Comparison of ENCODE assay signal across 16 cellular contexts in genomic region chr11:116059909-116060308, GRCh38.
DNase-seq lines count a peak whose midpoint lies in the region; ATAC-seq and TF ChIP-seq lines count a peak whose summit lies in the region.
"Had no signal": no experiment of that assay in that cellular context is flagged by ENCODE, and none has a peak within 500 bp of the region (broad histone marks: within the 10 kb centered on the region; RNA-seq: fewer than 3 reads in every experiment).

No MANE protein-coding gene starts in this region.

- dilution Hi-C loops in IMR-90 (cut with HindIII; ENCODE audit: low sequenced_read_pairs, unreplicated experiment), result no loop called here

- POLR2A ChIA-PET in IMR-90 (lab: Charles Lee; ENCODE audit: unreplicated experiment) (no interaction called here), SK-N-SH (lab: Yijun Ruan, JAX) (no interaction called here)

- H3K4me1 ChIP-seq in IMR-90 (ENCODE audit: control insufficient read depth, insufficient read depth, low read length) (no peaks in the 10 kb centered on the region), mesendoderm (ENCODE audit: control insufficient read depth, low read depth, low read length) (peaks cover 9% of the 10 kb centered on the region), SK-N-SH (ENCODE audit: control insufficient read depth in 1 of 2, insufficient read depth in 2 of 2, low read depth in 1 of 2, low read length in 1 of 2) (peaks cover 0 to 43% of the 10 kb centered on the region in 2 experiments; a peak in 2 of 4 replicates)
- no peaks in the 10 kb centered on the region for H3K4me1 ChIP-seq in effector memory CD4-positive, alpha-beta T cell (ENCODE audit: control insufficient read depth, insufficient read depth, low read length, poor library complexity, severe bottlenecking)
- H3K4me1 ChIP-seq: SJCRH30 had no signal

- H2BK120ac ChIP-seq in IMR-90 (ENCODE audit: low read depth, low read length) (no peak overlapping the region), mesendoderm (ENCODE audit: low read depth, low read length) (no peak overlapping the region)

- H3K9me2 ChIP-seq in SK-N-SH, result no peaks in the 10 kb centered on the region

- BruUV-seq in IMR-90 (replicated peaks; lab: Mats Ljungman, UMichigan), result no TSS peak

- H2BK5ac ChIP-seq in IMR-90 (ENCODE audit: low read depth, low read length, poor library complexity, severe bottlenecking) (no peak overlapping the region), mesendoderm (ENCODE audit: low read length) (no peak overlapping the region)

- H4K8ac ChIP-seq in IMR-90 (ENCODE audit: low read depth in 2 of 2, low read length in 2 of 2) (no peak overlapping the region), mesendoderm (ENCODE audit: low read depth, low read length) (no peak overlapping the region)

- intact Hi-C loops in IMR-90 (cut with micrococcal nuclease), result no loop called here

- WGBS in IMR-90 (ENCODE audit: extremely low coverage in 2 of 2, insufficient read length in 1 of 2), 2 experiments, result 27% methylated on average over 2 of the region's 2 CpGs; no CpG with 5 or more reads in 1 of the 2 experiments
- no CpG with 5 or more reads among the region's 2 CpGs for WGBS in mesendoderm (ENCODE audit: extremely low coverage, insufficient coverage, low lambda C conversion rate)
- WGBS in SK-N-SH (ENCODE audit: low lambda C conversion rate), result 50% methylated on average over 2 of the region's 2 CpGs

- H3K9ac ChIP-seq in IMR-90 (ENCODE audit: low read depth, low read length) (no peak overlapping the region), mesendoderm (ENCODE audit: low read length) (no peak overlapping the region), SK-N-SH (no peak overlapping the region)

- no peak for TF ChIP-seq CTCF in IMR-90 (conservative IDR thresholded peaks at IDR 0.05; ENCODE audit: low read depth, low read length)
- TF ChIP-seq CTCF in SK-N-SH (IDR thresholded peaks at IDR 0.05), result no peak

- H4K5ac ChIP-seq in IMR-90 (ENCODE audit: low read depth, low read length) (no peak overlapping the region), mesendoderm (ENCODE audit: low read length) (no peak overlapping the region)

- DNase-seq in DMS53 treated with DMSO at 0.1 percent for 48 hours (lab: John Stamatoyannopoulos, UW; ENCODE audit: unreplicated experiment), result peak; percentile 69
- DNase-seq in IMR-90, result no peak
- DNase-seq in NCI-H69 (lab: John Stamatoyannopoulos, UW), result peak; percentile 30
- no peak for DNase-seq in mesendoderm
- DNase-seq in mucosa of gallbladder (ENCODE audit: low spot score), result no peak
- no peak for DNase-seq in SK-N-SH
- DNase-seq in effector memory CD4-positive, alpha-beta T cell, result no peak
- DNase-seq: CD4-positive, CD25-positive, alpha-beta regulatory T cell; GOT3; Kasumi-1; NCI-H187; NCI-H2107; NCI-H345; OCI-M1; SJCRH30; T-helper 1 cell had no signal

- H3K9me3 ChIP-seq in IMR-90 (ENCODE audit: control insufficient read depth, insufficient read depth, low read length), result no peaks in the 10 kb centered on the region
- no peaks in the 10 kb centered on the region for H3K9me3 ChIP-seq in SK-N-SH
- H3K9me3 ChIP-seq in effector memory CD4-positive, alpha-beta T cell (ENCODE audit: control insufficient read depth, low read length), result no peaks in the 10 kb centered on the region
- H3K9me3 ChIP-seq: SJCRH30 had no signal

- no peak for TF ChIP-seq RAD21 in IMR-90 (IDR thresholded peaks at IDR 0.05; ENCODE audit: low read length)
- no peak for TF ChIP-seq RAD21 in SK-N-SH (IDR thresholded peaks at IDR 0.05; ENCODE audit: low read length)

- H3K79me1 ChIP-seq in IMR-90 (ENCODE audit: low read depth in 1 of 2, low read length in 2 of 2) (no peaks in the 10 kb centered on the region), mesendoderm (ENCODE audit: low read length) (no peaks in the 10 kb centered on the region)

- H3K4me3 ChIP-seq in IMR-90 (ENCODE audit: insufficient read depth, low read depth, low read length), result no peak overlapping the region
- H3K4me3 ChIP-seq in mesendoderm (ENCODE audit: low read length), result no peak overlapping the region
- H3K4me3 ChIP-seq in SK-N-SH (ENCODE audit: low read depth in 2 of 2, low read length in 1 of 2), result no peak overlapping the region
- no peak overlapping the region for H3K4me3 ChIP-seq in effector memory CD4-positive, alpha-beta T cell (ENCODE audit: insufficient read depth, low read depth, low read length, poor library complexity, severe bottlenecking)
- H3K4me3 ChIP-seq: SJCRH30 had no signal

- no peak for TF ChIP-seq POLR2A in IMR-90 (IDR thresholded peaks at IDR 0.05; ENCODE audit: low read depth, low read length)

- H3K56ac ChIP-seq in IMR-90 (ENCODE audit: extremely low read depth, insufficient read depth, low read length) (no peak overlapping the region), mesendoderm (ENCODE audit: low read length) (peak overlapping the region; percentile 39)

- H4K91ac ChIP-seq in IMR-90 (ENCODE audit: insufficient read depth, low read depth, low read length), result no peak overlapping the region

- H2AFZ ChIP-seq in IMR-90 (replicated peaks; ENCODE audit: low read length, poor library complexity) (no peak overlapping the region), SK-N-SH (ENCODE audit: low read depth) (no peak overlapping the region)

- H3K4ac ChIP-seq in IMR-90 (ENCODE audit: low read depth, low read length) (no peak overlapping the region), mesendoderm (ENCODE audit: low read depth, low read length) (no peak overlapping the region)

- no peaks in the 10 kb centered on the region for H3F3A ChIP-seq in SK-N-SH (replicated peaks; ENCODE audit: insufficient read depth)

- H3K36me3 ChIP-seq in IMR-90 (ENCODE audit: control insufficient read depth, insufficient read depth, low read length) (no peaks in the 10 kb centered on the region), mesendoderm (ENCODE audit: control insufficient read depth, insufficient read depth, low read length) (no peaks in the 10 kb centered on the region), SK-N-SH (replicated peaks in 1 of 2; ENCODE audit: control insufficient read depth in 1 of 2, insufficient read depth in 2 of 2, low read length in 1 of 2) (no peaks in the 10 kb centered on the region)
- H3K36me3 ChIP-seq in effector memory CD4-positive, alpha-beta T cell (ENCODE audit: control insufficient read depth, insufficient read depth, low read length), result no peaks in the 10 kb centered on the region
- H3K36me3 ChIP-seq: SJCRH30 had no signal

- H2BK15ac ChIP-seq in IMR-90 (ENCODE audit: low read depth, low read length) (no peak overlapping the region), mesendoderm (replicated peaks; ENCODE audit: low read depth) (no peak overlapping the region)

- CTCF ChIA-PET in IMR-90 (lab: Yijun Ruan, JAX), result no interaction called here
- CTCF ChIA-PET in SK-N-SH (lab: Yijun Ruan, JAX), result interaction anchor here (0.8 to 1.1 kb wide), 3 partner anchors 13 to 891 kb away, joined by 3 to 4 read pairs (median 3); no protein-coding TSS in a partner anchor

- H3K4me2 ChIP-seq in IMR-90 (ENCODE audit: low read depth, low read length), result no peak overlapping the region
- H3K4me2 ChIP-seq in mesendoderm (ENCODE audit: low read length), result no peak overlapping the region
- no peak overlapping the region for H3K4me2 ChIP-seq in SK-N-SH

- H3K27me3 ChIP-seq in IMR-90 (ENCODE audit: control insufficient read depth, insufficient read depth, low read length), result no peaks in the 10 kb centered on the region; the same call in 1 of the 2 replicates
- H3K27me3 ChIP-seq in mesendoderm (ENCODE audit: insufficient read depth, low read length, poor library complexity), result no peaks in the 10 kb centered on the region
- H3K27me3 ChIP-seq in SK-N-SH (ENCODE audit: insufficient read depth), result no peaks in the 10 kb centered on the region
- no peaks in the 10 kb centered on the region for H3K27me3 ChIP-seq in effector memory CD4-positive, alpha-beta T cell (replicated peaks; ENCODE audit: control insufficient read depth, insufficient read depth, low read length, poor library complexity, severe bottlenecking)
- H3K27me3 ChIP-seq: SJCRH30 had no signal

- in situ Hi-C loops in IMR-90 (cut with MboI; ENCODE audit: low sequenced_read_pairs), result no loop called here

- H3K18ac ChIP-seq in IMR-90 (ENCODE audit: low read depth, low read length) (no peak overlapping the region), mesendoderm (ENCODE audit: low read length) (no peak overlapping the region)

- H3K79me2 ChIP-seq in mesendoderm (ENCODE audit: control insufficient read depth, insufficient read depth, low read length), result no peaks in the 10 kb centered on the region
- no peaks in the 10 kb centered on the region for H3K79me2 ChIP-seq in SK-N-SH (ENCODE audit: insufficient read depth)

- no peak overlapping the region for H3K27ac ChIP-seq in IMR-90 (ENCODE audit: insufficient read depth, low read length)
- no peak overlapping the region for H3K27ac ChIP-seq in mesendoderm (ENCODE audit: low read depth, low read length)
- H3K27ac ChIP-seq in SK-N-SH (ENCODE audit: low read depth in 2 of 2, low read length in 1 of 2), result no peak overlapping the region
- H3K27ac ChIP-seq in effector memory CD4-positive, alpha-beta T cell (ENCODE audit: insufficient read depth, low read length, poor library complexity, severe bottlenecking), result no peak overlapping the region
- H3K27ac ChIP-seq: SJCRH30 had no signal

- peak overlapping the region; percentile 25 for H2AK9ac ChIP-seq in IMR-90 (replicated peaks; ENCODE audit: low read depth, low read length, poor library complexity)

- no peak overlapping the region for H3K14ac ChIP-seq in IMR-90 (replicated peaks; ENCODE audit: low read depth, low read length)

- H2BK20ac ChIP-seq in IMR-90 (ENCODE audit: low read depth, low read length), result no peak overlapping the region

- no peak for TF ChIP-seq EP300 in SK-N-SH (IDR thresholded peaks at IDR 0.05; ENCODE audit: borderline replicate concordance in 1 of 2, low read depth in 1 of 2, low read length in 1 of 2)

- H3K23ac ChIP-seq in IMR-90 (ENCODE audit: low read depth, low read length) (no peak overlapping the region), mesendoderm (ENCODE audit: low read length) (no peak overlapping the region)

- no peak overlapping the region for H2AK5ac ChIP-seq in IMR-90 (ENCODE audit: low read depth, low read length)
- H2AK5ac ChIP-seq in mesendoderm (ENCODE audit: low read length), result no peak overlapping the region

- ATAC-seq in IMR-90 (ENCODE audit: low read depth), result no peak

- H3K9me1 ChIP-seq in IMR-90 (ENCODE audit: insufficient read depth, low read length), result no peaks in the 10 kb centered on the region

- H4K20me1 ChIP-seq in IMR-90 (ENCODE audit: insufficient read depth, low read length), result no peaks in the 10 kb centered on the region
- H4K20me1 ChIP-seq in SK-N-SH (ENCODE audit: insufficient read depth), result no peaks in the 10 kb centered on the region

TF ChIP-seq in IMR-90, 13 proteins besides CTCF, POLR2A, EP300 and RAD21 (continues in another document):
- TF ChIP-seq CEBPB (IDR thresholded peaks at IDR 0.05; ENCODE audit: low read depth, low read length) (no peak), MAFK (IDR thresholded peaks at IDR 0.05; ENCODE audit: low read depth, low read length) (no peak), MAZ (IDR thresholded peaks at IDR 0.05; ENCODE audit: borderline replicate concordance, low read depth, low read length) (no peak)

TF ChIP-seq in SK-N-SH, 30 proteins besides CTCF, POLR2A, EP300 and RAD21 (continues in another document):
- no peak for TF ChIP-seq ELF1 (IDR thresholded peaks at IDR 0.05)
- TF ChIP-seq TCF12 (IDR thresholded peaks at IDR 0.05), result no peak
- no peak for TF ChIP-seq NRF1 (IDR thresholded peaks at IDR 0.05; ENCODE audit: low read depth, low read length)
- TF ChIP-seq TEAD4 (IDR thresholded peaks at IDR 0.05; ENCODE audit: borderline replicate concordance, insufficient read depth), result no peak

Comparison
In these comparisons a context has a peak if more than half of its experiments do, and no peak if none do; other contexts are left out.
1. DNase-seq: peak in DMS53 treated with DMSO at 0.1 percent for 48 hours (single experiment) and NCI-H69 (single experiment); none in IMR-90 (single experiment), mesendoderm (single experiment), mucosa of gallbladder (single experiment), SK-N-SH (single experiment) and effector memory CD4-positive, alpha-beta T cell (0 of 3).